Comparison of ENCODE assay signal across 20 cellular contexts in genomic region chr7:47394751-47395252, GRCh38.
A peak's percentile ranks its signal among the peaks of the same experiment; 100 is the strongest.
DNase-seq lines count a peak whose midpoint lies in the region; ATAC-seq and TF ChIP-seq lines count a peak whose summit lies in the region.
"Had no signal": no experiment of that assay in that cellular context is flagged by ENCODE, and none has a peak within 500 bp of the region (broad histone marks: within the 10 kb centered on the region; RNA-seq: fewer than 3 reads in every experiment).

No MANE protein-coding gene starts in this region.

- peak overlapping the region; percentile 19 for H3K27ac Mint-ChIP-seq in nephron progenitor cell

- H3K4me1 ChIP-seq in Panc1 (ENCODE audit: control insufficient read depth, insufficient read depth, low read length) (peaks cover 8% of the 10 kb centered on the region), upper lobe of right lung (peaks cover 6% of the 10 kb centered on the region)
- H3K4me1 ChIP-seq: A549, BE2C, Peyer's patch had no signal

- H3K4me3 Mint-ChIP-seq in nephron progenitor cell = no peak overlapping the region

- POLR2A ChIA-PET in Panc1 (lab: Charles Lee) = no interaction called here

- peaks cover 5% of the 10 kb centered on the region for H3K27me3 Mint-ChIP-seq in nephron progenitor cell (ENCODE audit: low read depth, poor library complexity)

- in situ Hi-C loops in Panc1 (cut with HindIII; ENCODE audit: low pct_unique_long_range_greater_than_20kb, low sequenced_read_pairs) = no loop called here

- no peak overlapping the region for H3K4me3 ChIP-seq in Panc1 (ENCODE audit: low read depth in 2 of 2, low read length in 2 of 2)
- H3K4me3 ChIP-seq in upper lobe of right lung = no peak overlapping the region
- H3K4me3 ChIP-seq: A549, K562, MG63, Peyer's patch had no signal

- CTCF ChIA-PET in Panc1 (lab: Charles Lee) = no interaction called here

- intact Hi-C loops in Panc1 (cut with micrococcal nuclease; ENCODE audit: unreplicated experiment) = no loop called here
- intact Hi-C loops in left colon (cut with DNase I, micrococcal nuclease) = no loop called here
- intact Hi-C loops in upper lobe of right lung (cut with DNase I) = no loop called here

- no peaks in the 10 kb centered on the region for H3K4me1 Mint-ChIP-seq in nephron progenitor cell

- H3K27ac ChIP-seq in Panc1 (ENCODE audit: low read length) = no peak overlapping the region
- H3K27ac ChIP-seq in upper lobe of right lung = no peak overlapping the region
- H3K27ac ChIP-seq: A549, Peyer's patch had no signal

- BruUV-seq in Panc1 (replicated peaks; lab: Mats Ljungman, UMichigan) = no TSS peak

- no peak for DNase-seq in Panc1 (ENCODE audit: low read depth, low spot score)
- DNase-seq in left colon = peak in 1 of 2 donors; percentile 17
- no peak for DNase-seq in nephron progenitor cell
- DNase-seq in upper lobe of right lung = peak; percentile 46
- DNase-seq in globus pallidus (ENCODE audit: low spot score) = no peak
- DNase-seq in NCI-H1694 (lab: John Stamatoyannopoulos, UW) = no peak
- DNase-seq in AG20443 (ENCODE audit: low spot score) = no peak
- DNase-seq: BE2C; EL; GF-D8; MG63; NCI-H1417 treated with DMSO at 0.1 percent for 48 hours; NCI-H1930; NCI-H226; NCI-H510A treated with DMSO at 0.1 percent for 48 hours; NCI-H774; NK-92 treated with Interleukin-12 subunit alpha and Interleukin-12 subunit beta, amount 100 ng/mL, for 24 hours had no signal

- 0 out of 2 replicates have a peak, but pooled peaks have one; percentile 15 for ATAC-seq in Panc1
- peak; percentile 30 for ATAC-seq in left colon
- no peak for ATAC-seq in upper lobe of right lung
- ATAC-seq: K562 had no signal

- TF ChIP-seq CTCF in Panc1 (IDR thresholded peaks at IDR 0.05) (no peak), nephron progenitor cell (IDR thresholded peaks at IDR 0.05) (no peak), upper lobe of right lung (IDR thresholded peaks at IDR 0.05) (no peak)

- peaks cover 82% of the 10 kb centered on the region for H3K36me3 Mint-ChIP-seq in nephron progenitor cell (ENCODE audit: low read depth)

- peaks cover 6% of the 10 kb centered on the region for H3K9me3 Mint-ChIP-seq in nephron progenitor cell

- peaks cover 65% of the 10 kb centered on the region for H3K36me3 ChIP-seq in Panc1 (ENCODE audit: control insufficient read depth, insufficient read depth, low read length)
- H3K36me3 ChIP-seq in upper lobe of right lung = peaks cover 58% of the 10 kb centered on the region
- H3K36me3 ChIP-seq: BE2C had no signal

- no peaks in the 10 kb centered on the region for H3K9me3 ChIP-seq in Panc1 (ENCODE audit: control insufficient read depth, insufficient read depth, low read depth, low read length)
- no peaks in the 10 kb centered on the region for H3K9me3 ChIP-seq in upper lobe of right lung
- H3K9me3 ChIP-seq: A549, BE2C, MG63, Peyer's patch had no signal

- no peaks in the 10 kb centered on the region for H3K27me3 ChIP-seq in Panc1 (ENCODE audit: control insufficient read depth, insufficient read depth, low read length)
- no peaks in the 10 kb centered on the region for H3K27me3 ChIP-seq in upper lobe of right lung
- H3K27me3 ChIP-seq: BE2C, MG63, Peyer's patch had no signal
